Comparison of ENCODE assay signal across 1 cellular context in genomic region chr17:3843935-3844516, GRCh38.
A peak's percentile ranks its signal among the peaks of the same experiment; 100 is the strongest.
TF ChIP-seq lines count a peak whose summit lies in the region.

No MANE protein-coding gene starts in this region.

TF ChIP-seq in IMR-90, 13 proteins besides CTCF, POLR2A, EP300 and RAD21:
- TF ChIP-seq SMC3 (IDR thresholded peaks at IDR 0.05; ENCODE audit: low read depth, low read length) = peak; percentile 38
- TF ChIP-seq MAFK (IDR thresholded peaks at IDR 0.05; ENCODE audit: low read depth, low read length) = no peak
TF ChIP-seq in IMR-90: peak in this region for 1.
